Comparison of ENCODE assay signal across 1 cellular context in genomic region chr3:12448404-12449202, GRCh38.
TF ChIP-seq lines count a peak whose summit lies in the region.

No MANE protein-coding gene starts in this region.

TF ChIP-seq in HepG2, 621 proteins besides CTCF, POLR2A, EP300 and RAD21:
- TF ChIP-seq STAG1 (CRISPR knock-in tag; IDR thresholded peaks at IDR 0.05) (peak; percentile 54), SMC3 (IDR thresholded peaks at IDR 0.05; ENCODE audit: low read length) (peak; percentile 47; the same call in 1 of the 2 replicates), ZNF687 (CRISPR knock-in tag; IDR thresholded peaks at IDR 0.05) (peak; percentile 18; the same call in 1 of the 2 replicates), ZNF512 (CRISPR knock-in tag; IDR thresholded peaks at IDR 0.05) (peak; percentile 97)
